1 cellular context compared by ENCODE assay signal in the genomic region with DNA sequence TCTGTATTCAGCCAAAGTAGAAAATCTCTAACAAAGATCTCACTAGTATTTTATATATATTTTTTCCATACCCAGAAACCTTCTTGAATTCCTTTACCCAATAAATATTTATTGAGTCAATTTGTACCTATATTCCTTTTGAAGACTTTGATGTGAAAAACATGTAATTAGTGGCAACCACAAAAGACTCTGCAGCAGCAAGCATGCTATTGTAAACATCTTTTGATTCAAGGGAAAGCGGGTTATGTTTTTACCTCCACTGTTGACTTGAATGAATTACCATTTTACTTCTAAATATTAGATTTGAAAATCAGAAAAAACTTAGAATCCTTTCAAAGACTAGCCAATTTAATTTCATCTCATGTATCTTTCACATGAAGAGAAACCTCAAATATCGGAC.
TF ChIP-seq lines count a peak whose summit lies in the region.

No MANE protein-coding gene starts in this region.

TF ChIP-seq in HCT116, 20 proteins besides CTCF, POLR2A, EP300 and RAD21:
- TF ChIP-seq SIN3A (IDR thresholded peaks at IDR 0.05; ENCODE audit: low read depth) (no peak), ELF1 (IDR thresholded peaks at IDR 0.05; ENCODE audit: borderline replicate concordance, low read depth) (no peak), ZFX (IDR thresholded peaks at IDR 0.05) (no peak), CEBPB (IDR thresholded peaks at IDR 0.05; ENCODE audit: low read depth) (no peak), EZH2phosphoT487 (IDR thresholded peaks at IDR 0.05; ENCODE audit: borderline replicate concordance) (no peak), JUND (IDR thresholded peaks at IDR 0.05) (no peak)
- TF ChIP-seq, protein P1, sequence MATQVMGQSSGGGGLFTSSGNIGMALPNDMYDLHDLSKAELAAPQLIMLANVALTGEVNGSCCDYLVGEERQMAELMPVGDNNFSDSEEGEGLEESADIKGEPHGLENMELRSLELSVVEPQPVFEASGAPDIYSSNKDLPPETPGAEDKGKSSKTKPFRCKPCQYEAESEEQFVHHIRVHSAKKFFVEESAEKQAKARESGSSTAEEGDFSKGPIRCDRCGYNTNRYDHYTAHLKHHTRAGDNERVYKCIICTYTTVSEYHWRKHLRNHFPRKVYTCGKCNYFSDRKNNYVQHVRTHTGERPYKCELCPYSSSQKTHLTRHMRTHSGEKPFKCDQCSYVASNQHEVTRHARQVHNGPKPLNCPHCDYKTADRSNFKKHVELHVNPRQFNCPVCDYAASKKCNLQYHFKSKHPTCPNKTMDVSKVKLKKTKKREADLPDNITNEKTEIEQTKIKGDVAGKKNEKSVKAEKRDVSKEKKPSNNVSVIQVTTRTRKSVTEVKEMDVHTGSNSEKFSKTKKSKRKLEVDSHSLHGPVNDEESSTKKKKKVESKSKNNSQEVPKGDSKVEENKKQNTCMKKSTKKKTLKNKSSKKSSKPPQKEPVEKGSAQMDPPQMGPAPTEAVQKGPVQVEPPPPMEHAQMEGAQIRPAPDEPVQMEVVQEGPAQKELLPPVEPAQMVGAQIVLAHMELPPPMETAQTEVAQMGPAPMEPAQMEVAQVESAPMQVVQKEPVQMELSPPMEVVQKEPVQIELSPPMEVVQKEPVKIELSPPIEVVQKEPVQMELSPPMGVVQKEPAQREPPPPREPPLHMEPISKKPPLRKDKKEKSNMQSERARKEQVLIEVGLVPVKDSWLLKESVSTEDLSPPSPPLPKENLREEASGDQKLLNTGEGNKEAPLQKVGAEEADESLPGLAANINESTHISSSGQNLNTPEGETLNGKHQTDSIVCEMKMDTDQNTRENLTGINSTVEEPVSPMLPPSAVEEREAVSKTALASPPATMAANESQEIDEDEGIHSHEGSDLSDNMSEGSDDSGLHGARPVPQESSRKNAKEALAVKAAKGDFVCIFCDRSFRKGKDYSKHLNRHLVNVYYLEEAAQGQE (IDR thresholded peaks at IDR 0.05; ENCODE audit: low read depth), result no peak
- TF ChIP-seq, protein P2, sequence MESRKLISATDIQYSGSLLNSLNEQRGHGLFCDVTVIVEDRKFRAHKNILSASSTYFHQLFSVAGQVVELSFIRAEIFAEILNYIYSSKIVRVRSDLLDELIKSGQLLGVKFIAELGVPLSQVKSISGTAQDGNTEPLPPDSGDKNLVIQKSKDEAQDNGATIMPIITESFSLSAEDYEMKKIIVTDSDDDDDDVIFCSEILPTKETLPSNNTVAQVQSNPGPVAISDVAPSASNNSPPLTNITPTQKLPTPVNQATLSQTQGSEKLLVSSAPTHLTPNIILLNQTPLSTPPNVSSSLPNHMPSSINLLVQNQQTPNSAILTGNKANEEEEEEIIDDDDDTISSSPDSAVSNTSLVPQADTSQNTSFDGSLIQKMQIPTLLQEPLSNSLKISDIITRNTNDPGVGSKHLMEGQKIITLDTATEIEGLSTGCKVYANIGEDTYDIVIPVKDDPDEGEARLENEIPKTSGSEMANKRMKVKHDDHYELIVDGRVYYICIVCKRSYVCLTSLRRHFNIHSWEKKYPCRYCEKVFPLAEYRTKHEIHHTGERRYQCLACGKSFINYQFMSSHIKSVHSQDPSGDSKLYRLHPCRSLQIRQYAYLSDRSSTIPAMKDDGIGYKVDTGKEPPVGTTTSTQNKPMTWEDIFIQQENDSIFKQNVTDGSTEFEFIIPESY (IDR thresholded peaks at IDR 0.05; ENCODE audit: extremely low read depth, insufficient replicate concordance, low read length), result no peak
